Comparison of ENCODE assay signal across 19 cellular contexts in genomic region chr13:29509999-29510586, GRCh38.
DNase-seq lines count a peak whose midpoint lies in the region.
"Had no signal": no experiment of that assay in that cellular context is flagged by ENCODE, and none has a peak within 500 bp of the region (broad histone marks: within the 10 kb centered on the region; RNA-seq: fewer than 3 reads in every experiment).

No MANE protein-coding gene starts in this region.

- WGBS in GM23248 (ENCODE audit: low coverage in 1 of 2, low lambda C conversion rate in 2 of 2, missing lambda C conversion rate in 2 of 2), 2 experiments = 68 to 70% methylated on average over 14 of the region's 14 CpGs

- in situ Hi-C loops in GM23248 (cut with MboI) = loop anchor here (10.0 kb wide), 2 partner anchors 195 to 605 kb away; no protein-coding TSS in a partner anchor

- no peaks in the 10 kb centered on the region; the same call in 1 of the 2 replicates for H3K36me3 ChIP-seq in ACC112 (ENCODE audit: insufficient read depth, low read length)
- peaks cover 31% of the 10 kb centered on the region; the same call in 1 of the 2 replicates for H3K36me3 ChIP-seq in GM23248 (ENCODE audit: low read depth)

- DNase-seq in GM23248 = peak; percentile 88
- DNase-seq in amniotic epithelial cell (ENCODE audit: low read depth) = peak; percentile 10
- DNase-seq in kidney tubule cell (ENCODE audit: low spot score) = peak; percentile 42
- no peak for DNase-seq in DMS79 treated with DMSO at 0.1 percent for 48 hours (lab: John Stamatoyannopoulos, UW)
- no peak for DNase-seq in OCI-M1 (lab: John Stamatoyannopoulos, UW)
- no peak for DNase-seq in occipital lobe (lab: John Stamatoyannopoulos, UW)
- DNase-seq in COR-L47 (lab: John Stamatoyannopoulos, UW) = no peak
- DNase-seq: activated CD4-positive, alpha-beta T cell treated with anti-CD3 and anti-CD28 coated beads for 36 hours; activated naive CD4-positive, alpha-beta T cell; glutamatergic neuron; left ventricle myocardium superior; NCI-H1436 treated with DMSO at 0.1 percent for 48 hours; NCI-H82; PC-9; sigmoid colon; SK-N-SH; stimulated activated CD4-positive, alpha-beta T cell treated with anti-CD3 and anti-CD28 coated beads, Interleukin-1b, Interleukin-23, amount 100 ng/mL, for 48 hours had no signal

- H3K4me3 ChIP-seq in ACC112 (ENCODE audit: low read depth, low read length) = no peak overlapping the region
- H3K4me3 ChIP-seq in GM23248 = no peak overlapping the region
- H3K4me3 ChIP-seq: body of pancreas, PC-9, sigmoid colon had no signal

- H3K9me3 ChIP-seq in GM23248 (ENCODE audit: low read depth) = no peaks in the 10 kb centered on the region
- H3K9me3 ChIP-seq: body of pancreas, sigmoid colon, SK-N-SH had no signal

- H2AFZ ChIP-seq in ACC112 (ENCODE audit: low read length, unreplicated experiment) = no peak overlapping the region
- no peak overlapping the region for H2AFZ ChIP-seq in GM23248
- H2AFZ ChIP-seq: PC-9 had no signal

- H4K20me1 ChIP-seq in GM23248 (ENCODE audit: insufficient read depth) = no peaks in the 10 kb centered on the region

- H3F3A ChIP-seq in GM23248 (ENCODE audit: insufficient read depth) = peaks cover 52% of the 10 kb centered on the region

- peaks cover 56% of the 10 kb centered on the region for H3K4me1 ChIP-seq in ACC112 (ENCODE audit: control insufficient read depth, insufficient read depth, low read length, unreplicated experiment)
- peaks cover 65% of the 10 kb centered on the region for H3K4me1 ChIP-seq in GM23248 (ENCODE audit: insufficient read depth)

- no peak overlapping the region for H3K4me2 ChIP-seq in GM23248 (ENCODE audit: unreplicated experiment)
- H3K4me2 ChIP-seq: PC-9, SK-N-SH had no signal

- peak overlapping the region; percentile 56 for H3K9ac ChIP-seq in GM23248
- H3K9ac ChIP-seq: SK-N-SH had no signal

- H3K79me2 ChIP-seq in ACC112 (ENCODE audit: control insufficient read depth, insufficient read depth, low read length, unreplicated experiment) (no peaks in the 10 kb centered on the region), GM23248 (ENCODE audit: insufficient read depth) (peaks cover 41% of the 10 kb centered on the region)

- H3K9me2 ChIP-seq in GM23248 (ENCODE audit: insufficient read depth) = no peaks in the 10 kb centered on the region
- H3K9me2 ChIP-seq: SK-N-SH had no signal

- H3K27me3 ChIP-seq in ACC112 (ENCODE audit: insufficient read depth, low read length) (no peaks in the 10 kb centered on the region), GM23248 (replicated peaks; ENCODE audit: insufficient read depth) (no peaks in the 10 kb centered on the region)
- H3K27me3 ChIP-seq: body of pancreas, sigmoid colon had no signal

- H3K27ac ChIP-seq in ACC112 (ENCODE audit: low read depth, low read length) (peak overlapping the region; percentile 72), GM23248 (peak overlapping the region; percentile 73)
- H3K27ac ChIP-seq: body of pancreas, PC-9, sigmoid colon had no signal

Comparison
In these comparisons a context has a peak if more than half of its experiments do, and no peak if none do; other contexts are left out.
1. DNase-seq: peak in GM23248 (single experiment), amniotic epithelial cell (single experiment) and kidney tubule cell (single experiment); none in DMS79 treated with DMSO at 0.1 percent for 48 hours (single experiment), OCI-M1 (single experiment), occipital lobe (single experiment) and COR-L47 (single experiment).